8 cellular contexts compared by ENCODE assay signal in genomic region chr15:74616020-74616939, GRCh38. TPM values are rescaled to one million over a fixed set of nuclear protein-coding genes. Genes with fewer than 3 reads are reported as not detected.
DNase-seq lines count a peak whose midpoint lies in the region; TF ChIP-seq lines count a peak whose summit lies in the region.

No MANE protein-coding gene starts in this region.

- no peak for TF ChIP-seq CTCF in AG04450 (IDR thresholded peaks at IDR 0.05; ENCODE audit: low read depth, low read length)

- DNase-seq in AG04450 (ENCODE audit: low read depth, low spot score) (no peak), GM19240 (ENCODE audit: insufficient read length, low spot score) (peak; percentile 37), NCI-H2227 (lab: John Stamatoyannopoulos, UW; ENCODE audit: unreplicated experiment) (peak; percentile 61), epidermal melanocyte (ENCODE audit: insufficient read length, low spot score) (peak; percentile 48), mesenteric fat pad (ENCODE audit: low spot score) (no peak)
- peak; percentile 77 for DNase-seq in activated CD8-positive, alpha-beta memory T cell treated with anti-CD3 and anti-CD28 coated beads, Interleukin-2, amount 50 U/mL, for 48 hours
- peak; percentile 44 to 47 for DNase-seq in stimulated activated CD8-positive, alpha-beta memory T cell treated with anti-CD3 and anti-CD28 coated beads, Interleukin-4, amount 100 ng/mL, for 4 hours (ENCODE audit: low read depth in 2 of 2, low spot score in 1 of 2)

- peaks cover 5% of the 10 kb centered on the region; the same call in 1 of the 2 replicates for H3K9me3 ChIP-seq in AG04450 (ENCODE audit: control insufficient read depth, insufficient read depth, low read length)
- no peaks in the 10 kb centered on the region for H3K9me3 ChIP-seq in mucosa of rectum (ENCODE audit: control insufficient read depth in 2 of 2, low read length in 2 of 2)

- peaks cover 22 to 24% of the 10 kb centered on the region in 2 donors for H3K36me3 ChIP-seq in mucosa of rectum (ENCODE audit: control insufficient read depth in 2 of 2, insufficient read depth in 2 of 2, low read length in 2 of 2)

- POLR2A ChIA-PET in AG04450 (lab: Yijun Ruan, JAX): interaction anchor here (0.6 to 2.2 kb wide), 8 partner anchors 11 to 155 kb away, joined by 3 to 9 read pairs (median 3); partner anchors contain the start of gene UBL7

- H3K27me3 ChIP-seq in AG04450 (ENCODE audit: control insufficient read depth, insufficient read depth, low read length) (peaks cover 4% of the 10 kb centered on the region), mucosa of rectum (ENCODE audit: control insufficient read depth in 2 of 2, insufficient read depth in 2 of 2, low read length in 2 of 2) (no peaks in the 10 kb centered on the region)

- H3K4me3 ChIP-seq in AG04450 (ENCODE audit: low read depth, low read length) (peak overlapping the region; percentile 96), mucosa of rectum (ENCODE audit: low read length in 2 of 2) (peak overlapping the region; percentile 95 to 97)

- H3K9ac ChIP-seq in mucosa of rectum (ENCODE audit: low read depth in 1 of 2, low read length in 2 of 2): peak overlapping the region; percentile 100

- peaks cover 26 to 27% of the 10 kb centered on the region in 2 donors for H3K4me1 ChIP-seq in mucosa of rectum (ENCODE audit: control insufficient read depth in 2 of 2, insufficient read depth in 2 of 2, low read length in 2 of 2)

- H3K27ac ChIP-seq in AG04450 (ENCODE audit: low read depth, low read length) (peak overlapping the region; percentile 89), mucosa of rectum (ENCODE audit: low read depth in 2 of 2, low read length in 2 of 2) (peak overlapping the region; percentile 98)

- CTCF ChIA-PET in AG04450 (lab: Charles Lee): interaction anchor here (0.8 to 3.9 kb wide), 3 partner anchors 14 to 234 kb away, joined by 3 to 41 read pairs (median 11); no protein-coding TSS in a partner anchor

RNA-seq across cellular contexts. Expression of gene CLK3, which starts 0.6 kb away (rescaled TPM):
- 34.9 and 41.2 TPM in 2 replicates for polyA plus RNA-seq in AG04450 (2011; rRNA removed)
- 108 and 156 TPM in 2 replicates for polyA minus RNA-seq in AG04450 (2011; rRNA and poly(A)+ RNA removed)
- 51.4 TPM for total RNA-seq in mesenteric fat pad

Comparison
In these comparisons a context has a peak if more than half of its experiments do, and no peak if none do; other contexts are left out.
1. DNase-seq: peak in GM19240 (single experiment), NCI-H2227 (single experiment), activated CD8-positive, alpha-beta memory T cell treated with anti-CD3 and anti-CD28 coated beads, Interleukin-2, amount 50 U/mL, for 48 hours (single experiment), epidermal melanocyte (single experiment) and stimulated activated CD8-positive, alpha-beta memory T cell treated with anti-CD3 and anti-CD28 coated beads, Interleukin-4, amount 100 ng/mL, for 4 hours (2 of 2); none in AG04450 (single experiment) and mesenteric fat pad (single experiment).